ENCODE assay signal across 7 cellular contexts in the genomic region with DNA sequence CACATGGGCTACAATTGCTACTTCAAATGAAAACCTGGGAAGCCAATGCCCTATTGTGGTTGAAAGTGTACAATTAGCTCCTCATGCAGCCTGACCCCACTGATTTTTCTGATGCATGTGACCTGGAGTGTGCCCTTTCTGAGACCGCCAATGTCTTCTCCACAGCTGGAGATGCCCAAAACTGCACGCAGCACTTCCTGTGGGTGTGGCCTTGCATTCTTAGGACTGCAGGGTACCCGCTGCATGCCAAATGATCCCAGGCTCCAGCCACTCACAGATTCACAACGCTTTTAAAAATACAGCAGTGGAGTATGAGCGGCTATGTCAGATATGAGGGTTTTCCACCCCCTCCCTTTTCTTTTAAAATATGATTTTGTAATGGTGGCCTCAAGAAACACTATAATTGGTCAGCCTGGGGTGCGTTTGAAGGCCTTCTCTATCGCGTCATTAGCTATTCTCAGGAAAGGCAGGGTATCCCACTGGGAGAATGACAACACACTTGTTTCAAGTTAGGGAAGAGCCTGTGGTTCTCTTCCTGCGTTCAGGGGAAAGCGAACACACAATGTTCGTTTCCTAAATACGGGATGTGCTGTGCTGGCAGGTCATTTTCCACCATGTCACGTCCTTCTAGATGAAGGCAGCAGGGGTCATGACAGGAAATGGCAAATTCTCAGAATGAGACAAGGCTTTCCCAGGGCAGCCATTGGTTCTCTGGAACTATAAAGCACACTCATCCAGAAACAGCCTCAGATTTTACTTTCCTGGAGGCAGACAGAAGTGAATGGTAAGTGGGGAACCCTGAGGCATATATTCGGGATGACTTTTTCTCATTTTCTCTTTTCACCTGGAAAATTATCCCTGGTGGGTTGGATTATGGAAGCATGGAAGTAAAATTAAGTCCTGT. TPM values are rescaled to one million over a fixed set of nuclear protein-coding genes. Genes with fewer than 3 reads are reported as not detected.
A peak's percentile ranks its signal among the peaks of the same experiment; 100 is the strongest.
DNase-seq lines count a peak whose midpoint lies in the region; TF ChIP-seq lines count a peak whose summit lies in the region.

A gene with protein sequence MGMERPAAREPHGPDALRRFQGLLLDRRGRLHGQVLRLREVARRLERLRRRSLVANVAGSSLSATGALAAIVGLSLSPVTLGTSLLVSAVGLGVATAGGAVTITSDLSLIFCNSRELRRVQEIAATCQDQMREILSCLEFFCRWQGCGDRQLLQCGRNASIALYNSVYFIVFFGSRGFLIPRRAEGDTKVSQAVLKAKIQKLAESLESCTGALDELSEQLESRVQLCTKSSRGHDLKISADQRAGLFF (plus strand): TSS at position 749 of the 904 bp plus-strand sequence. CDS start 33 bp downstream, at position 782.

- no peaks in the 10 kb centered on the region for H3K36me3 ChIP-seq in KMS-11 (ENCODE audit: insufficient read depth)
- H3K36me3 ChIP-seq in skeletal muscle tissue (ENCODE audit: control insufficient read depth in 3 of 3, insufficient read depth in 3 of 3, low read length in 3 of 3) = no peaks in the 10 kb centered on the region

- no peak within 1 kb of the TSS for H3K4me3 ChIP-seq in KMS-11 (IDR thresholded peaks at IDR 0.05; ENCODE audit: insufficient read depth, low read depth, low read length)
- H3K4me3 ChIP-seq in skeletal muscle tissue (ENCODE audit: low read length in 3 of 3) = peak within 1 kb of the TSS; percentile 71 to 88 (median 83)

- H2AFZ ChIP-seq in KMS-11 (ENCODE audit: low read depth) = peak within 1 kb of the TSS; percentile 85

- no peak for TF ChIP-seq CTCF in KMS-11 (conservative IDR thresholded peaks at IDR 0.05; ENCODE audit: low read depth, low read length)

- H3K4me1 ChIP-seq in KMS-11 (ENCODE audit: low read depth, poor library complexity, severe bottlenecking) (peaks cover 34% of the 10 kb centered on the region), skeletal muscle tissue (ENCODE audit: control insufficient read depth in 3 of 3, insufficient read depth in 3 of 3, low read length in 3 of 3) (peaks cover 20 to 32% (median 24%) of the 10 kb centered on the region in 3 donors)

- DNase-seq in hepatic stellate cell (ENCODE audit: low spot score) (peak; percentile 84), NCI-H1105 treated with DMSO at 0.1 percent for 48 hours (lab: John Stamatoyannopoulos, UW) (no peak), NCI-H1694 (lab: John Stamatoyannopoulos, UW) (no peak), OCI-M1 (lab: John Stamatoyannopoulos, UW) (no peak)

- H3K9me3 ChIP-seq in skeletal muscle tissue (ENCODE audit: control insufficient read depth in 3 of 3, low read length in 3 of 3) = no peaks in the 10 kb centered on the region

- H3K27ac ChIP-seq in KMS-11 (peak within 1 kb of the TSS; percentile 63), adipose tissue (ENCODE audit: low read depth, low read length) (peak within 1 kb of the TSS; percentile 11), skeletal muscle tissue (ENCODE audit: low read depth, low read length) (peak within 1 kb of the TSS; percentile 77)

- H3K79me2 ChIP-seq in KMS-11 (ENCODE audit: insufficient read depth, low read depth) = peaks cover 3% of the 10 kb centered on the region; the same call in 1 of the 2 replicates

- H3K9ac ChIP-seq in KMS-11 (peak within 1 kb of the TSS; percentile 93), skeletal muscle tissue (ENCODE audit: low read depth in 1 of 3, low read length in 3 of 3) (peak within 1 kb of the TSS; percentile 69 to 84 (median 81))

- H3K27me3 ChIP-seq in KMS-11 (ENCODE audit: insufficient read depth, low read depth) = no peaks in the 10 kb centered on the region
- H3K27me3 ChIP-seq in skeletal muscle tissue (ENCODE audit: control insufficient read depth in 3 of 3, insufficient read depth in 3 of 3, low read length in 3 of 3) = no peaks in the 10 kb centered on the region

- H4K20me1 ChIP-seq in KMS-11 (ENCODE audit: insufficient read depth) = no peaks in the 10 kb centered on the region

- WGBS in adipose tissue, 3 donors = 55 to 79% (median 65%) methylated on average over 14 of the region's 14 CpGs

- H3K4me2 ChIP-seq in KMS-11 = peak within 1 kb of the TSS; percentile 91

RNA-seq across cellular contexts. Expression of the gene that starts here (rescaled TPM):
- 10 to 100 TPM; 13.8 to 71.1 (median 44.6) TPM for polyA plus RNA-seq in adipose tissue
- total RNA-seq in skeletal muscle tissue = 9.9 TPM

Comparison
In these comparisons a context has a peak if more than half of its experiments do, and no peak if none do; other contexts are left out.
1. H3K27ac ChIP-seq: peak in every context shown above with its lines; median percentile 77 in skeletal muscle tissue; 63 in KMS-11; 11 in adipose tissue.